10 cellular contexts compared by ENCODE assay signal in genomic region chr1:208242186-208242585, GRCh38. TPM values are rescaled to one million over a fixed set of nuclear protein-coding genes. Genes with fewer than 3 reads are reported as not detected.
DNase-seq lines count a peak whose midpoint lies in the region; ATAC-seq and TF ChIP-seq lines count a peak whose summit lies in the region.
"Had no signal": no experiment of that assay in that cellular context is flagged by ENCODE, and none has a peak within 500 bp of the region (broad histone marks: within the 10 kb centered on the region; RNA-seq: fewer than 3 reads in every experiment).

No MANE protein-coding gene starts in this region.

- H3K4me1 ChIP-seq in cardiac muscle cell (ENCODE audit: low read depth) (peaks cover 47% of the 10 kb centered on the region), endocrine pancreas (ENCODE audit: control insufficient read depth, insufficient read depth, low read length) (peaks cover 10% of the 10 kb centered on the region), vagina (peaks cover 57% of the 10 kb centered on the region)
- no peaks in the 10 kb centered on the region for H3K4me1 ChIP-seq in naive thymus-derived CD4-positive, alpha-beta T cell (ENCODE audit: control insufficient read depth in 2 of 2, insufficient read depth in 2 of 2, low read length in 2 of 2)

- no peaks in the 10 kb centered on the region for H3K36me3 Mint-ChIP-seq in naive thymus-derived CD4-positive, alpha-beta T cell

- no peak for ATAC-seq in left ventricle myocardium superior
- ATAC-seq in naive thymus-derived CD4-positive, alpha-beta T cell: no peak
- ATAC-seq in HG03095 (IDR thresholded peaks at IDR 0.05; ENCODE audit: unreplicated experiment): no peak
- no peak for ATAC-seq in GM18909 (IDR thresholded peaks at IDR 0.05; ENCODE audit: poor library complexity, unreplicated experiment)

- DNase-seq in cardiac muscle cell (ENCODE audit: low read depth in 1 of 2, low spot score in 1 of 2) (no peak), left ventricle myocardium superior (no peak), vagina (ENCODE audit: extremely low spot score in 2 of 2) (no peak), MV-4-11 (lab: John Stamatoyannopoulos, UW) (no peak)
- no peak for DNase-seq in naive thymus-derived CD4-positive, alpha-beta T cell
- DNase-seq: dermis blood vessel endothelial cell had no signal

- peaks cover 6 to 20% (median 10%) of the 10 kb centered on the region in 7 donors for H3K4me1 Mint-ChIP-seq in naive thymus-derived CD4-positive, alpha-beta T cell

- no peak for TF ChIP-seq CTCF in cardiac muscle cell (IDR thresholded peaks at IDR 0.05; ENCODE audit: low read depth, low read length)
- no peak for TF ChIP-seq CTCF in vagina (IDR thresholded peaks at IDR 0.05)

- H3K36me3 ChIP-seq in cardiac muscle cell (no peaks in the 10 kb centered on the region), endocrine pancreas (ENCODE audit: control insufficient read depth, insufficient read depth, low read length) (no peaks in the 10 kb centered on the region), vagina (no peaks in the 10 kb centered on the region)
- no peaks in the 10 kb centered on the region for H3K36me3 ChIP-seq in naive thymus-derived CD4-positive, alpha-beta T cell (ENCODE audit: control insufficient read depth in 2 of 3, insufficient read depth in 3 of 3, low read length in 3 of 3)
- H3K36me3 ChIP-seq: BLaER1 treated with 17β-estradiol and CSF1 and Interleukin-3, amounts not matched to agents 10 nM and 100 nM had no signal

- no peak overlapping the region for H3K27ac Mint-ChIP-seq in naive thymus-derived CD4-positive, alpha-beta T cell

- TF ChIP-seq POLR2A in vagina (IDR thresholded peaks at IDR 0.05): no peak

- CTCF ChIA-PET in naive thymus-derived CD4-positive, alpha-beta T cell (lab: Charles Lee): interaction anchor here (4.4 kb wide), 1 partner anchor 220 kb away, joined by 68 read pairs; no protein-coding TSS in a partner anchor

- POLR2A ChIA-PET in naive thymus-derived CD4-positive, alpha-beta T cell (lab: Charles Lee): no interaction called here

- H3K27me3 Mint-ChIP-seq in naive thymus-derived CD4-positive, alpha-beta T cell: peaks cover 30 to 81% (median 35%) of the 10 kb centered on the region in 5 donors

- no peaks in the 10 kb centered on the region for H3K9me3 Mint-ChIP-seq in naive thymus-derived CD4-positive, alpha-beta T cell

- intact Hi-C loops in left ventricle myocardium superior (cut with micrococcal nuclease) (loop anchor here (10.0 kb wide), 2 partner anchors 107 to 217 kb away; no protein-coding TSS in a partner anchor), vagina (cut with DNase I) (loop anchor here (5.0 kb wide), 2 partner anchors 155 to 220 kb away; no protein-coding TSS in a partner anchor)
- intact Hi-C loops in naive thymus-derived CD4-positive, alpha-beta T cell (cut with micrococcal nuclease): loop anchor here (5.0 to 10.0 kb wide), 2 partner anchors 357 to 420 kb away; no protein-coding TSS in a partner anchor

- no peaks in the 10 kb centered on the region for H3K9me3 ChIP-seq in cardiac muscle cell (ENCODE audit: low read depth)
- H3K9me3 ChIP-seq in endocrine pancreas (ENCODE audit: control insufficient read depth, low read length): no peaks in the 10 kb centered on the region
- H3K9me3 ChIP-seq in naive thymus-derived CD4-positive, alpha-beta T cell (ENCODE audit: control insufficient read depth in 2 of 3, low read length in 3 of 3): no peaks in the 10 kb centered on the region
- H3K9me3 ChIP-seq in vagina: no peaks in the 10 kb centered on the region
- H3K9me3 ChIP-seq: BLaER1 treated with 17β-estradiol and CSF1 and Interleukin-3, amounts not matched to agents 10 nM and 100 nM had no signal

- peak overlapping the region; percentile 16 to 78 (median 68) for H3K4me3 Mint-ChIP-seq in naive thymus-derived CD4-positive, alpha-beta T cell

- peak overlapping the region; percentile 83 for H3K4me3 ChIP-seq in cardiac muscle cell
- H3K4me3 ChIP-seq in endocrine pancreas (ENCODE audit: control insufficient read depth, insufficient read depth, low read length): peak overlapping the region; percentile 54
- no peak overlapping the region for H3K4me3 ChIP-seq in naive thymus-derived CD4-positive, alpha-beta T cell (ENCODE audit: low read length)
- H3K4me3 ChIP-seq in vagina: peak overlapping the region; percentile 74 to 81

- peak overlapping the region; percentile 25 for H3K9ac ChIP-seq in endocrine pancreas (ENCODE audit: control insufficient read depth, insufficient read depth, low read length)

- H3K27ac ChIP-seq in cardiac muscle cell (no peak overlapping the region), vagina (no peak overlapping the region)
- H3K27ac ChIP-seq in naive thymus-derived CD4-positive, alpha-beta T cell (ENCODE audit: low read depth, low read length): no peak overlapping the region
- H3K27ac ChIP-seq: BLaER1 treated with 17β-estradiol and CSF1 and Interleukin-3, amounts not matched to agents 10 nM and 100 nM had no signal

- no peaks in the 10 kb centered on the region for H3K27me3 ChIP-seq in cardiac muscle cell
- H3K27me3 ChIP-seq in endocrine pancreas (ENCODE audit: control insufficient read depth, insufficient read depth, low read length): no peaks in the 10 kb centered on the region
- H3K27me3 ChIP-seq in naive thymus-derived CD4-positive, alpha-beta T cell (ENCODE audit: control insufficient read depth in 2 of 2, insufficient read depth in 2 of 2, low read length in 2 of 2): peaks cover 0 to 5% of the 10 kb centered on the region in 2 donors
- no peaks in the 10 kb centered on the region for H3K27me3 ChIP-seq in vagina

RNA-seq across cellular contexts. Expression of gene PLXNA2, which starts 2.0 kb away (rescaled TPM):
- total RNA-seq in cardiac muscle cell (35.1 and 55.3 TPM in 2 replicates), left ventricle myocardium superior (12.1 TPM), vagina (38.3 TPM)
- 23.2 and 35.6 TPM in 2 replicates for polyA plus RNA-seq in cardiac muscle cell
- total RNA-seq in naive thymus-derived CD4-positive, alpha-beta T cell: 1 to 10 TPM in 4 of 5 experiments, under 1 TPM in 1; 0.70 to 5.4 (median 1.4) TPM
- not detected for polyA plus RNA-seq in naive thymus-derived CD4-positive, alpha-beta T cell
